ENCODE assay signal across 16 cellular contexts in the genomic region with DNA sequence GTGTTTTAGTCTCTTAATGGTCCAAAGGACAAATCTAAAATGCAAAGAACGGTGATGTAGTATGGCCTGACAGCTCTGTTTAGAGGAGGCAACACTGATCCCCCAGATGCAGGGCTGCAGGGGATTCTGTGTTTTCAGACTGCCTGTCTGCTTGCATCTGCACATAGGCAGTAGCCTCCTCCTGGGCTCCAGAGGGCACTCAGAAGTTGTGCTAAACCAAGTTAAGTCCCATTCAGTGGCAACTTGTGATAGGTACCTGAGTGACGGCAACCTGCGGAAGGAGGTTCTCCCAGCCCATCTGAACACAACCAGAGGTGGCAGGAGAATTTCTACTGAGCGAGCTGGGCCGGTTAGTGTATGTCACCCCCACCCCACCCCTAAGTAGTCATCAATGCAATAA. TPM values are rescaled to one million over a fixed set of nuclear protein-coding genes. Genes with fewer than 3 reads are reported as not detected.
DNase-seq lines count a peak whose midpoint lies in the region; ATAC-seq and TF ChIP-seq lines count a peak whose summit lies in the region.
"Had no signal": no experiment of that assay in that cellular context is flagged by ENCODE, and none has a peak within 500 bp of the region (broad histone marks: within the 10 kb centered on the region; RNA-seq: fewer than 3 reads in every experiment).

No MANE protein-coding gene starts in this region.

- H3K4me3 ChIP-seq in mammary epithelial cell (replicated peaks in 1 of 3; ENCODE audit: insufficient read depth in 1 of 3, low read depth in 2 of 3, low read length in 3 of 3) (no peak overlapping the region), HCT116 (replicated peaks in 1 of 2; ENCODE audit: low read depth in 1 of 2, low read length in 2 of 2) (no peak overlapping the region)
- H3K4me3 ChIP-seq: BLaER1 treated with 17β-estradiol and CSF1 and Interleukin-3, amounts not matched to agents 10 nM and 100 nM; GM12878; HAP-1 had no signal

- TF ChIP-seq POLR2A in HCT116 (IDR thresholded peaks at IDR 0.05; ENCODE audit: borderline replicate concordance, extremely low read depth, insufficient read depth, insufficient read length), result no peak

- H3K9ac ChIP-seq in mammary epithelial cell (ENCODE audit: insufficient read depth, low read length) (no peak overlapping the region), HCT116 (ENCODE audit: low read length) (no peak overlapping the region)
- H3K9ac ChIP-seq: BLaER1 treated with 17β-estradiol and CSF1 and Interleukin-3, amounts not matched to agents 10 nM and 100 nM had no signal

- CTCF ChIA-PET in mammary epithelial cell (lab: Charles Lee; ENCODE audit: low non-redundant PET) (no interaction called here), MCF 10A (lab: Yijun Ruan, JAX) (interaction anchor here (0.6 to 5.0 kb wide), 6 partner anchors 7 to 286 kb away, joined by 3 to 63 read pairs (median 4); a partner anchor contains a TSS), HCT116 (lab: Charles Lee) (no interaction called here)

- WGBS in mammary epithelial cell (ENCODE audit: low coverage, missing lambda C conversion rate), result 87% methylated on average over 5 of the region's 5 CpGs

- POLR2A ChIA-PET in MCF 10A (lab: Yijun Ruan, JAX) (no interaction called here), HCT116 (lab: Charles Lee) (no interaction called here)

- TF ChIP-seq CTCF in mammary epithelial cell (conservative IDR thresholded peaks at IDR 0.05 in 1 of 2, IDR thresholded peaks at IDR 0.05 in 1 of 2; ENCODE audit: extremely low read depth in 1 of 2, insufficient read depth in 1 of 2, low read depth in 1 of 2, low read length in 2 of 2), result no peak
- no peak for TF ChIP-seq CTCF in MCF 10A (IDR thresholded peaks at IDR 0.05; ENCODE audit: unreplicated experiment)
- TF ChIP-seq CTCF in HCT116 (IDR thresholded peaks at IDR 0.05 in 2 of 3, conservative IDR thresholded peaks at IDR 0.05 in 1 of 3; ENCODE audit: borderline replicate concordance in 1 of 3, insufficient read depth in 1 of 3, low read depth in 2 of 3, low read length in 2 of 3), result no peak

- H3K4me1 ChIP-seq in mammary epithelial cell (ENCODE audit: insufficient read depth, low read length), result peaks cover 4% of the 10 kb centered on the region
- peaks cover 0 to 21% of the 10 kb centered on the region in 2 experiments; a peak in 1 of 4 replicates for H3K4me1 ChIP-seq in HCT116 (ENCODE audit: control insufficient read depth in 1 of 2, insufficient read depth in 2 of 2, low read length in 2 of 2)
- H3K4me1 ChIP-seq: HAP-1 had no signal

- H3K27me3 Mint-ChIP-seq in MCF 10A (ENCODE audit: insufficient read depth, unreplicated experiment), result no peaks in the 10 kb centered on the region
- H3K27me3 Mint-ChIP-seq: IgD-negative memory B cell had no signal

- dilution Hi-C loops in mammary epithelial cell (cut with HindIII; ENCODE audit: low sequenced_read_pairs), result no loop called here

- H2AFZ ChIP-seq in mammary epithelial cell (ENCODE audit: low read depth, low read length) (no peak overlapping the region), HCT116 (ENCODE audit: low read depth, low read length, poor library complexity, severe bottlenecking) (no peak overlapping the region)

- no peaks in the 10 kb centered on the region for H3K9me3 Mint-ChIP-seq in MCF 10A (ENCODE audit: unreplicated experiment)
- H3K9me3 Mint-ChIP-seq: CD4-positive, CD25-positive, alpha-beta regulatory T cell; HFFc6; IgD-negative memory B cell had no signal

- RAD21 ChIA-PET in HCT116 (lab: Charles Lee; ENCODE audit: low non-redundant PET in 1 of 2, low total read pairs in 2 of 2, uncharacterized antibody in 2 of 2, unreplicated experiment in 2 of 2), result no interaction called here

- in situ Hi-C loops in mammary epithelial cell (cut with MboI; ENCODE audit: low sequenced_read_pairs in 2 of 2), result loop anchor here in 1 of 2 donors (25.0 kb wide), 1 partner anchor 553 kb away; no protein-coding TSS in a partner anchor

- DNase-seq in mammary epithelial cell, result no peak
- DNase-seq in MCF 10A (ENCODE audit: unreplicated experiment), result no peak
- DNase-seq in HCT116 (ENCODE audit: low read depth, low spot score), result no peak
- peak; percentile 25 for DNase-seq in posterior vena cava (ENCODE audit: low spot score)
- no peak for DNase-seq in stimulated activated naive CD4-positive, alpha-beta T cell treated with Interleukin-2 at 50 U/mL for 16 hours (lab: John Stamatoyannopoulos, UW)
- DNase-seq: ACHN; CD4-positive, CD25-positive, alpha-beta regulatory T cell; DMS79; GOT3; HFFc6 had no signal

- no peaks in the 10 kb centered on the region for H3K4me1 Mint-ChIP-seq in MCF 10A (ENCODE audit: insufficient read depth, unreplicated experiment)
- H3K4me1 Mint-ChIP-seq: IgD-negative memory B cell had no signal

- H3K4me2 ChIP-seq in mammary epithelial cell (ENCODE audit: insufficient read depth, low read depth, low read length), result no peak overlapping the region
- no peak overlapping the region for H3K4me2 ChIP-seq in HCT116 (ENCODE audit: low read length)

- H4K20me1 ChIP-seq in mammary epithelial cell (ENCODE audit: insufficient read depth, low read length) (peaks cover 6% of the 10 kb centered on the region), HCT116 (ENCODE audit: insufficient read depth) (peaks cover 16% of the 10 kb centered on the region; the same call in 1 of the 2 replicates)

- intact Hi-C loops in mammary epithelial cell (cut with micrococcal nuclease) (no loop called here), MCF 10A (cut with micrococcal nuclease) (no loop called here), HCT116 (cut with micrococcal nuclease) (no loop called here), posterior vena cava (cut with DNase I) (loop anchor here (10.0 kb wide), 2 partner anchors 211 to 261 kb away; no protein-coding TSS in a partner anchor)

- H3K27me3 ChIP-seq in mammary epithelial cell (ENCODE audit: insufficient read depth, low read length) (no peaks in the 10 kb centered on the region), HCT116 (ENCODE audit: insufficient read depth, low read length) (no peaks in the 10 kb centered on the region)
- H3K27me3 ChIP-seq: BLaER1 treated with 17β-estradiol and CSF1 and Interleukin-3, amounts not matched to agents 10 nM and 100 nM had no signal

- no peak overlapping the region for H3K27ac Mint-ChIP-seq in MCF 10A (ENCODE audit: low read depth, unreplicated experiment)
- H3K27ac Mint-ChIP-seq: HFFc6, IgD-negative memory B cell had no signal

- H3K79me2 ChIP-seq in mammary epithelial cell (ENCODE audit: insufficient read depth, low read length), result peaks cover 74% of the 10 kb centered on the region
- peaks cover 64% of the 10 kb centered on the region for H3K79me2 ChIP-seq in HCT116 (ENCODE audit: insufficient read depth, low read length)

- H3K27ac ChIP-seq in mammary epithelial cell (ENCODE audit: insufficient read depth, low read depth, low read length) (no peak overlapping the region), HCT116 (ENCODE audit: low read depth, low read length) (no peak overlapping the region)

- no peak for TF ChIP-seq RAD21 in HCT116 (IDR thresholded peaks at IDR 0.05; ENCODE audit: low read depth)

- H3K4me3 Mint-ChIP-seq in MCF 10A (ENCODE audit: unreplicated experiment), result no peak overlapping the region
- H3K4me3 Mint-ChIP-seq: CD4-positive, CD25-positive, alpha-beta regulatory T cell; HFFc6; IgD-negative memory B cell had no signal

- BruUV-seq in mammary epithelial cell (replicated peaks; lab: Mats Ljungman, UMichigan), result TSS peak; percentile 25
- no TSS peak for BruUV-seq in MCF 10A (replicated peaks; lab: Mats Ljungman, UMichigan)
- BruUV-seq in HCT116 (replicated peaks; lab: Mats Ljungman, UMichigan), result TSS peak; percentile 23

- H3K36me3 Mint-ChIP-seq in MCF 10A (ENCODE audit: insufficient read depth, unreplicated experiment), result peaks cover 29% of the 10 kb centered on the region

- no peak for ATAC-seq in HCT116
- ATAC-seq in GM19467 (IDR thresholded peaks at IDR 0.05; ENCODE audit: unreplicated experiment), result no peak
- no peak for ATAC-seq in HG02678 (IDR thresholded peaks at IDR 0.05; ENCODE audit: unreplicated experiment)
- ATAC-seq: GM12878 had no signal

- no peaks in the 10 kb centered on the region for H3K9me2 ChIP-seq in HCT116 (ENCODE audit: insufficient read depth)

- H3K36me3 ChIP-seq in mammary epithelial cell (ENCODE audit: insufficient read depth, low read length) (peaks cover 53% of the 10 kb centered on the region), HCT116 (ENCODE audit: control insufficient read depth in 1 of 2, insufficient read depth in 2 of 2, low read length in 2 of 2) (peaks cover 53 to 95% of the 10 kb centered on the region in 2 experiments)

- H3K9me3 ChIP-seq in mammary epithelial cell (replicated peaks; ENCODE audit: insufficient read depth, low read length), result no peaks in the 10 kb centered on the region
- H3K9me3 ChIP-seq in HCT116 (ENCODE audit: control insufficient read depth in 1 of 2, insufficient read depth in 1 of 2, low read depth in 1 of 2, low read length in 2 of 2), result no peaks in the 10 kb centered on the region
- H3K9me3 ChIP-seq: BLaER1 treated with 17β-estradiol and CSF1 and Interleukin-3, amounts not matched to agents 10 nM and 100 nM; HAP-1 had no signal

TF ChIP-seq in HCT116, 20 proteins besides CTCF, POLR2A, EP300 and RAD21:
- TF ChIP-seq EGR1 (IDR thresholded peaks at IDR 0.05; ENCODE audit: low read depth), result no peak

RNA-seq across cellular contexts. Expression of a gene that starts 9.9 kb away (rescaled TPM):
- total RNA-seq in mammary epithelial cell, result 100 to 1,000 TPM in 1 of 2 donors, 10 to 100 TPM in 1; 38.2 to 133 TPM
- polyA plus RNA-seq in mammary epithelial cell, result 58.0 TPM
- 61.2 TPM for polyA minus RNA-seq in mammary epithelial cell
- total RNA-seq in MCF 10A (2022), result 0.72 and 2.8 TPM in 2 replicates
- total RNA-seq in HCT116 (2021; ENCODE audit: unreplicated experiment), result 140 TPM
- 56.6 and 57.5 TPM in 2 replicates for polyA plus RNA-seq in HCT116 (2012)
- 1 to 10 TPM in 1 of 2 donors, under 1 TPM in 1; 0.88 to 1.3 TPM for total RNA-seq in posterior vena cava

RNA-seq across cellular contexts. Expression of a gene that starts 17.0 kb away (rescaled TPM):
- total RNA-seq in mammary epithelial cell (100 to 1,000 TPM in 1 of 2 donors, 10 to 100 TPM in 1; 48.2 to 132 TPM), MCF 10A (2022) (107 and 113 TPM in 2 replicates), HCT116 (2021; ENCODE audit: unreplicated experiment) (184 TPM), posterior vena cava (10 to 100 TPM; 55.0 to 67.0 TPM)
- 117 TPM for polyA plus RNA-seq in mammary epithelial cell
- polyA minus RNA-seq in mammary epithelial cell, result 224 TPM
- 123 and 145 TPM in 2 replicates for polyA plus RNA-seq in HCT116 (2012)

RNA-seq across cellular contexts. Expression of a gene that starts 17.1 kb away (rescaled TPM):
- total RNA-seq in mammary epithelial cell (10 to 100 TPM; 27.5 to 94.7 TPM), MCF 10A (2022) (77.1 and 97.1 TPM in 2 replicates), HCT116 (2021; ENCODE audit: unreplicated experiment) (125 TPM), posterior vena cava (10 to 100 TPM; 32.8 to 36.9 TPM)
- polyA plus RNA-seq in mammary epithelial cell, result 105 TPM
- polyA minus RNA-seq in mammary epithelial cell, result 189 TPM
- polyA plus RNA-seq in HCT116 (2012), result 78.2 and 80.1 TPM in 2 replicates

Comparison
In these comparisons a context has a peak if more than half of its experiments do, and no peak if none do; other contexts are left out.
1. RNA of a gene that starts 9.9 kb away (total RNA-seq): 140 TPM in HCT116 (single experiment) and 38.2 to 133 TPM in mammary epithelial cell; 0.88 to 1.3 TPM in posterior vena cava and 0.72 to 2.8 TPM in MCF 10A; every median in the first group is over 10 times any median in the second.
2. intact Hi-C loops: an anchor here in posterior vena cava (10.0 kb wide); none called in mammary epithelial cell, MCF 10A and HCT116.